In the genomic region with DNA sequence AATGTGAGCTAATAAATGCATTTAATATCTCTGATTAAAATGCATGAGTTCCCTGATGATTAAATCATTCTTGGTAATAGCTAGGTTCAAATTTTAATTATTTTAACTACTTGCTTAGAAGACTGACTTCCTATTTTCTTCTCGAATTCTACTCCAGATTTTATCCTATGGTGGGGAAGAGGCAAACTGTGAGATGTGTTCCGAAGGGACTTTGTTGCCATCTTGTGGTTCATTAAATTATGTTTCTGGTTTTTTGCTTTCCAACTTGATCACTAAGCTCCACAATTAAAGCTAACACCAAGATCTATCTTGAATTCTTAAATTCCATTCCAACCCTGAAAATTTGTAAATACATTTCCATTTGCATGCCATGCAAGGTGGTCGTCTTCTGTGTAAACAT, we compare ENCODE assay signal across 10 cellular contexts.
DNase-seq lines count a peak whose midpoint lies in the region; TF ChIP-seq lines count a peak whose summit lies in the region.
"Had no signal": no experiment of that assay in that cellular context is flagged by ENCODE, and none has a peak within 500 bp of the region (broad histone marks: within the 10 kb centered on the region; RNA-seq: fewer than 3 reads in every experiment).

No MANE protein-coding gene starts in this region.

- H3K4me3 ChIP-seq in retinal pigment epithelial cell (ENCODE audit: low read length): no peak overlapping the region

- H3K27me3 Mint-ChIP-seq in endothelial cell (ENCODE audit: unreplicated experiment): no peaks in the 10 kb centered on the region
- H3K27me3 Mint-ChIP-seq in activated naive CD4-positive, alpha-beta T cell treated with anti-CD3 and anti-CD28 coated beads, Interleukin-2, amount 10 ng/mL, durations not matched to agents 7 days and 5 days: no peaks in the 10 kb centered on the region
- H3K27me3 Mint-ChIP-seq: activated CD8-positive, alpha-beta memory T cell treated with anti-CD3 and anti-CD28 coated beads, Interleukin-2, amount 10 ng/mL, durations not matched to agents 7 days and 5 days; B cell had no signal

- CTCF ChIA-PET in activated naive CD4-positive, alpha-beta T cell treated with anti-CD3 and anti-CD28 coated beads, Interleukin-2, amount 10 ng/mL, durations not matched to agents 7 days and 5 days (lab: Charles Lee): no interaction called here

- no peak overlapping the region for H3K27ac Mint-ChIP-seq in endothelial cell (ENCODE audit: unreplicated experiment)
- no peak overlapping the region for H3K27ac Mint-ChIP-seq in activated naive CD4-positive, alpha-beta T cell treated with anti-CD3 and anti-CD28 coated beads, Interleukin-2, amount 10 ng/mL, durations not matched to agents 7 days and 5 days
- H3K27ac Mint-ChIP-seq: activated CD8-positive, alpha-beta memory T cell treated with anti-CD3 and anti-CD28 coated beads, Interleukin-2, amount 10 ng/mL, durations not matched to agents 7 days and 5 days; B cell had no signal

- H3K4me1 Mint-ChIP-seq in endothelial cell (ENCODE audit: unreplicated experiment): no peaks in the 10 kb centered on the region
- no peaks in the 10 kb centered on the region for H3K4me1 Mint-ChIP-seq in activated naive CD4-positive, alpha-beta T cell treated with anti-CD3 and anti-CD28 coated beads, Interleukin-2, amount 10 ng/mL, durations not matched to agents 7 days and 5 days
- H3K4me1 Mint-ChIP-seq: activated CD8-positive, alpha-beta memory T cell treated with anti-CD3 and anti-CD28 coated beads, Interleukin-2, amount 10 ng/mL, durations not matched to agents 7 days and 5 days; B cell had no signal

- no peaks in the 10 kb centered on the region for H3K9me3 Mint-ChIP-seq in endothelial cell (ENCODE audit: unreplicated experiment)
- no peaks in the 10 kb centered on the region for H3K9me3 Mint-ChIP-seq in activated naive CD4-positive, alpha-beta T cell treated with anti-CD3 and anti-CD28 coated beads, Interleukin-2, amount 10 ng/mL, durations not matched to agents 7 days and 5 days

- TF ChIP-seq CTCF in endothelial cell (IDR thresholded peaks at IDR 0.05; ENCODE audit: unreplicated experiment): peak; percentile 41
- peak; percentile 42 for TF ChIP-seq CTCF in retinal pigment epithelial cell (conservative IDR thresholded peaks at IDR 0.05; ENCODE audit: low read depth, low read length)

- no peak overlapping the region for H3K4me3 Mint-ChIP-seq in endothelial cell (ENCODE audit: unreplicated experiment)
- no peak overlapping the region for H3K4me3 Mint-ChIP-seq in activated naive CD4-positive, alpha-beta T cell treated with anti-CD3 and anti-CD28 coated beads, Interleukin-2, amount 10 ng/mL, durations not matched to agents 7 days and 5 days
- H3K4me3 Mint-ChIP-seq: activated CD8-positive, alpha-beta memory T cell treated with anti-CD3 and anti-CD28 coated beads, Interleukin-2, amount 10 ng/mL, durations not matched to agents 7 days and 5 days; B cell had no signal

- DNase-seq in NCI-H2107 treated with DMSO at 0.1 percent for 48 hours (lab: John Stamatoyannopoulos, UW; ENCODE audit: unreplicated experiment): peak; percentile 18
- DNase-seq in NCI-H2107 (lab: John Stamatoyannopoulos, UW): no peak
- DNase-seq in NCI-H82 treated with DMSO at 0.1 percent for 48 hours (lab: John Stamatoyannopoulos, UW; ENCODE audit: unreplicated experiment): peak; percentile 30
- no peak for DNase-seq in endothelial cell (ENCODE audit: low spot score)
- peak; percentile 17 for DNase-seq in retinal pigment epithelial cell (ENCODE audit: low read depth)
- no peak for DNase-seq in AG08395 (ENCODE audit: low spot score)
- no peak for DNase-seq in activated naive CD4-positive, alpha-beta T cell treated with anti-CD3 and anti-CD28 coated beads, Interleukin-2, amount 10 ng/mL, durations not matched to agents 7 days and 5 days
- no peak for DNase-seq in mucosa of gallbladder (ENCODE audit: low spot score)
- DNase-seq: activated CD8-positive, alpha-beta memory T cell treated with anti-CD3 and anti-CD28 coated beads, Interleukin-2, amount 10 ng/mL, durations not matched to agents 7 days and 5 days had no signal

- H3K36me3 Mint-ChIP-seq in endothelial cell (ENCODE audit: low read depth, unreplicated experiment): no peaks in the 10 kb centered on the region
- no peaks in the 10 kb centered on the region for H3K36me3 Mint-ChIP-seq in activated naive CD4-positive, alpha-beta T cell treated with anti-CD3 and anti-CD28 coated beads, Interleukin-2, amount 10 ng/mL, durations not matched to agents 7 days and 5 days
- H3K36me3 Mint-ChIP-seq: activated CD8-positive, alpha-beta memory T cell treated with anti-CD3 and anti-CD28 coated beads, Interleukin-2, amount 10 ng/mL, durations not matched to agents 7 days and 5 days had no signal

Comparison
In these comparisons a context has a peak if more than half of its experiments do, and no peak if none do; other contexts are left out.
1. DNase-seq: peak in NCI-H2107 treated with DMSO at 0.1 percent for 48 hours (single experiment), NCI-H82 treated with DMSO at 0.1 percent for 48 hours (single experiment) and retinal pigment epithelial cell (single experiment); none in NCI-H2107 (single experiment), endothelial cell (single experiment), AG08395 (single experiment), activated naive CD4-positive, alpha-beta T cell treated with anti-CD3 and anti-CD28 coated beads, Interleukin-2, amount 10 ng/mL, durations not matched to agents 7 days and 5 days (single experiment) and mucosa of gallbladder (single experiment).